In genomic region chr1:226939439-226940028, GRCh38 we compare ENCODE assay signal across 8 cellular contexts. TPM values are rescaled to one million over a fixed set of nuclear protein-coding genes. Genes with fewer than 3 reads are reported as not detected.
A peak's percentile ranks its signal among the peaks of the same experiment; 100 is the strongest.
DNase-seq lines count a peak whose midpoint lies in the region; ATAC-seq and TF ChIP-seq lines count a peak whose summit lies in the region.

No MANE protein-coding gene starts in this region.

- H3K27me3 Mint-ChIP-seq in activated naive CD4-positive, alpha-beta T cell treated with anti-CD3 and anti-CD28 coated beads, Interleukin-2, amount 50 U/mL, for 24 hours: no peaks in the 10 kb centered on the region

- intact Hi-C loops in left cardiac atrium (cut with DNase I) (loop anchor here in 1 of 2 donors (1.0 to 5.0 kb wide), 2 partner anchors 17 to 43 kb away; no protein-coding TSS in a partner anchor), posterior vena cava (cut with DNase I) (loop anchor here in 1 of 2 donors (1.0 kb wide), 1 partner anchor 35 kb away; no protein-coding TSS in a partner anchor)

- CTCF ChIA-PET in GM10248 (lab: Yijun Ruan, JAX): interaction anchor here (1.0 to 2.0 kb wide), 3 partner anchors 10 to 305 kb away, joined by 3 to 7 read pairs (median 3); no protein-coding TSS in a partner anchor

- DNase-seq in D341Med (ENCODE audit: low spot score): peak; percentile 86
- DNase-seq in NOMO-1 treated with DMSO at 0.1 percent for 48 hours (lab: John Stamatoyannopoulos, UW; ENCODE audit: unreplicated experiment): peak; percentile 73
- DNase-seq in left cardiac atrium: peak; percentile 71
- DNase-seq in posterior vena cava (ENCODE audit: low spot score): peak; percentile 90
- DNase-seq in GM10248 (ENCODE audit: extremely low spot score): no peak

- peak overlapping the region; percentile 93 for H3K27ac Mint-ChIP-seq in activated naive CD4-positive, alpha-beta T cell treated with anti-CD3 and anti-CD28 coated beads, Interleukin-2, amount 50 U/mL, for 24 hours

- peak overlapping the region; percentile 92 for H3K4me3 Mint-ChIP-seq in activated naive CD4-positive, alpha-beta T cell treated with anti-CD3 and anti-CD28 coated beads, Interleukin-2, amount 50 U/mL, for 24 hours

- H3K9me3 Mint-ChIP-seq in activated naive CD4-positive, alpha-beta T cell treated with anti-CD3 and anti-CD28 coated beads, Interleukin-2, amount 50 U/mL, for 24 hours: peaks cover 12% of the 10 kb centered on the region

- peaks cover 9% of the 10 kb centered on the region for H3K36me3 Mint-ChIP-seq in activated naive CD4-positive, alpha-beta T cell treated with anti-CD3 and anti-CD28 coated beads, Interleukin-2, amount 50 U/mL, for 24 hours

- POLR2A ChIA-PET in GM10248 (lab: Yijun Ruan, JAX): interaction anchor here (0.5 to 0.8 kb wide), 3 partner anchors 67 to 1471 kb away, joined by 3 to 5 read pairs (median 4); no protein-coding TSS in a partner anchor

- ATAC-seq in GM19328 (IDR thresholded peaks at IDR 0.05; ENCODE audit: unreplicated experiment) (peak; percentile 21), HG03378 (IDR thresholded peaks at IDR 0.05; ENCODE audit: unreplicated experiment) (peak; percentile 30), left cardiac atrium (peak; percentile 51 to 56)

- TF ChIP-seq CTCF in GM10248 (IDR thresholded peaks at IDR 0.05; ENCODE audit: control extremely low read depth, extremely low read depth, low read depth, missing control alignments): no peak

- H3K4me1 Mint-ChIP-seq in activated naive CD4-positive, alpha-beta T cell treated with anti-CD3 and anti-CD28 coated beads, Interleukin-2, amount 50 U/mL, for 24 hours: peaks cover 52% of the 10 kb centered on the region

RNA-seq across cellular contexts. Expression of gene COQ8A, which starts 0.6 kb away (rescaled TPM):
- 100 to 1,000 TPM; 107 to 179 TPM for total RNA-seq in left cardiac atrium
- 10 to 100 TPM; 15.4 to 21.1 TPM for total RNA-seq in posterior vena cava

Comparison
In these comparisons a context has a peak if more than half of its experiments do, and no peak if none do; other contexts are left out.
1. RNA of gene COQ8A, which starts 0.6 kb away (total RNA-seq): 107 to 179 TPM in left cardiac atrium; 15.4 to 21.1 TPM in posterior vena cava; every median in the first group is over 4 times any median in the second.
2. Peak in every context shown above with its lines, with median percentiles within 50 percentile points of each other: ATAC-seq.